Comparison of ENCODE assay signal across 12 cellular contexts in genomic region chr12:10068634-10069033, GRCh38. TPM values are rescaled to one million over a fixed set of nuclear protein-coding genes. Genes with fewer than 3 reads are reported as not detected.
DNase-seq lines count a peak whose midpoint lies in the region; ATAC-seq and TF ChIP-seq lines count a peak whose summit lies in the region.
"Had no signal": no experiment of that assay in that cellular context is flagged by ENCODE, and none has a peak within 500 bp of the region (broad histone marks: within the 10 kb centered on the region; RNA-seq: fewer than 3 reads in every experiment).

No MANE protein-coding gene starts in this region.

- no peaks in the 10 kb centered on the region for H3K27me3 ChIP-seq in heart right ventricle
- no peaks in the 10 kb centered on the region for H3K27me3 ChIP-seq in parathyroid adenoma (ENCODE audit: control insufficient read depth, insufficient read depth, low read length)
- no peaks in the 10 kb centered on the region; the same call in 1 of the 2 replicates for H3K27me3 ChIP-seq in SJCRH30

- no peaks in the 10 kb centered on the region for H3K79me2 ChIP-seq in parathyroid adenoma

- H3K36me3 ChIP-seq in heart right ventricle: peaks cover 0 to 34% (median 0%) of the 10 kb centered on the region in 9 donors
- no peaks in the 10 kb centered on the region for H3K36me3 ChIP-seq in parathyroid adenoma (ENCODE audit: control insufficient read depth, insufficient read depth, low read length)
- H3K36me3 ChIP-seq in SJCRH30: no peaks in the 10 kb centered on the region
- H3K36me3 ChIP-seq: WERI-Rb-1 had no signal

- 60 to 66% methylated on average over 1 of the region's 1 CpG for WGBS in heart right ventricle, 2 donors

- H3K4me2 ChIP-seq in parathyroid adenoma (ENCODE audit: low read length): no peak overlapping the region

- no peak for TF ChIP-seq CTCF in CD14-positive monocyte (IDR thresholded peaks at IDR 0.05)
- TF ChIP-seq CTCF in heart right ventricle (IDR thresholded peaks at IDR 0.05): no peak
- no peak for TF ChIP-seq CTCF in parathyroid adenoma (IDR thresholded peaks at IDR 0.05)

- H3K4me3 ChIP-seq in heart right ventricle (peak overlapping the region in 1 of 10 donors; percentile 3), parathyroid adenoma (ENCODE audit: low read depth, low read length) (no peak overlapping the region), SJCRH30 (no peak overlapping the region)

- H3K9me3 ChIP-seq in heart right ventricle: no peaks in the 10 kb centered on the region
- no peaks in the 10 kb centered on the region for H3K9me3 ChIP-seq in parathyroid adenoma (ENCODE audit: control insufficient read depth, low read length)
- no peaks in the 10 kb centered on the region for H3K9me3 ChIP-seq in SJCRH30 (replicated peaks)

- H3K27ac Mint-ChIP-seq in CD14-positive monocyte: peak overlapping the region; percentile 96 to 99 (median 97)
- H3K27ac Mint-ChIP-seq: stimulated activated effector memory CD8-positive, alpha-beta T cell treated with anti-CD3 and anti-CD28 coated beads, Interleukin-12 subunit alpha, Interleukin-12 subunit beta, amount 100 ng/mL, for 72 hours had no signal

- H3K4me1 Mint-ChIP-seq in CD14-positive monocyte: peaks cover 54% of the 10 kb centered on the region
- H3K4me1 Mint-ChIP-seq: stimulated activated effector memory CD8-positive, alpha-beta T cell treated with anti-CD3 and anti-CD28 coated beads, Interleukin-12 subunit alpha, Interleukin-12 subunit beta, amount 100 ng/mL, for 72 hours had no signal

- H3K36me3 Mint-ChIP-seq in CD14-positive monocyte: peaks cover 16 to 23% of the 10 kb centered on the region in 2 donors
- H3K36me3 Mint-ChIP-seq: stimulated activated effector memory CD8-positive, alpha-beta T cell treated with anti-CD3 and anti-CD28 coated beads, Interleukin-12 subunit alpha, Interleukin-12 subunit beta, amount 100 ng/mL, for 72 hours had no signal

- peaks cover 0 to 6% (median 0%) of the 10 kb centered on the region in 7 donors for H3K9me3 Mint-ChIP-seq in CD14-positive monocyte
- H3K9me3 Mint-ChIP-seq: stimulated activated effector memory CD8-positive, alpha-beta T cell treated with anti-CD3 and anti-CD28 coated beads, Interleukin-12 subunit alpha, Interleukin-12 subunit beta, amount 100 ng/mL, for 72 hours had no signal

- no peak overlapping the region for H2AFZ ChIP-seq in parathyroid adenoma

- peak overlapping the region; percentile 32 to 81 for H3K4me3 Mint-ChIP-seq in CD14-positive monocyte
- H3K4me3 Mint-ChIP-seq: stimulated activated effector memory CD8-positive, alpha-beta T cell treated with anti-CD3 and anti-CD28 coated beads, Interleukin-12 subunit alpha, Interleukin-12 subunit beta, amount 100 ng/mL, for 72 hours had no signal

- H3K27me3 Mint-ChIP-seq in CD14-positive monocyte (ENCODE audit: low read depth in 3 of 3): peaks cover 0 to 2% (median 0%) of the 10 kb centered on the region in 3 donors

- peak in 7 of 8 donors; percentile 47 to 75 (median 58) for ATAC-seq in heart right ventricle
- ATAC-seq in GM19397 (IDR thresholded peaks at IDR 0.05; ENCODE audit: unreplicated experiment): no peak
- no peak for ATAC-seq in HG03442 (IDR thresholded peaks at IDR 0.05; ENCODE audit: unreplicated experiment)
- ATAC-seq: stimulated activated effector memory CD8-positive, alpha-beta T cell treated with anti-CD3 and anti-CD28 coated beads, Interleukin-12 subunit alpha, Interleukin-12 subunit beta, amount 100 ng/mL, for 72 hours had no signal

- H3K27ac ChIP-seq in heart right ventricle: peak overlapping the region; percentile 46 to 88 (median 78)
- peak overlapping the region; percentile 66 for H3K27ac ChIP-seq in parathyroid adenoma
- H3K27ac ChIP-seq in SJCRH30: no peak overlapping the region
- H3K27ac ChIP-seq: WERI-Rb-1 had no signal

- H3K4me1 ChIP-seq in heart right ventricle (peaks cover 0 to 36% (median 17%) of the 10 kb centered on the region in 9 donors), parathyroid adenoma (no peaks in the 10 kb centered on the region), SJCRH30 (no peaks in the 10 kb centered on the region)

- DNase-seq in CD14-positive monocyte (ENCODE audit: low spot score) (peak; percentile 60), SKM-1 (lab: John Stamatoyannopoulos, UW; ENCODE audit: unreplicated experiment) (peak; percentile 41), heart right ventricle (no peak), SJCRH30 (no peak), NCI-H526 (lab: John Stamatoyannopoulos, UW) (no peak)
- DNase-seq: NCI-H146, WERI-Rb-1 had no signal

- intact Hi-C loops in CD14-positive monocyte (cut with micrococcal nuclease): loop anchor here (5.0 to 10.0 kb wide), 2 partner anchors 41 to 66 kb away; partner anchors contain the start of gene CLEC7A (in 1 of the 2)
- intact Hi-C loops in heart right ventricle (cut with DNase I): loop anchor here in 1 of 10 donors (2.0 kb wide), 1 partner anchor 30 kb away; the partner anchor contains the start of gene CLEC1A

- no peak overlapping the region for H3K9ac ChIP-seq in parathyroid adenoma

RNA-seq across cellular contexts. Expression of gene CLEC1A, which starts 30.2 kb away (rescaled TPM):
- polyA plus RNA-seq in CD14-positive monocyte: 1 to 10 TPM in 1 of 2 donors, under 1 TPM in 1; 0.90 to 1.1 TPM
- 1 to 10 TPM; 1.2 to 6.6 (median 2.7) TPM for total RNA-seq in heart right ventricle
- 1 to 10 TPM; 4.3 to 4.8 TPM for polyA plus RNA-seq in heart right ventricle
- not detected in 2 replicates for total RNA-seq in SJCRH30 (2014; rRNA removed; shearing (Covaris generic))
- total RNA-seq: bronchial epithelial cell had no signal

RNA-seq across cellular contexts. Expression of gene CLEC9A, which starts 38.2 kb away (rescaled TPM):
- under 1 TPM in 1 of 2 donors, not detected in 1; 0.59 TPM for polyA plus RNA-seq in CD14-positive monocyte
- under 1 TPM in 3 of 10 donors, not detected in 7; 0.15 to 0.37 (median 0.22) TPM for total RNA-seq in heart right ventricle
- polyA plus RNA-seq in heart right ventricle: under 1 TPM in 1 of 2 donors, not detected in 1; 0.04 TPM
- not detected in 2 replicates for total RNA-seq in SJCRH30 (2014; rRNA removed; shearing (Covaris generic))
- total RNA-seq: bronchial epithelial cell had no signal

RNA-seq across cellular contexts. Expression of gene CLEC12B, which starts 58.2 kb away (rescaled TPM):
- under 1 TPM in 1 of 2 donors, not detected in 1; 0.14 TPM for polyA plus RNA-seq in CD14-positive monocyte
- total RNA-seq in heart right ventricle: under 1 TPM in 1 of 10 donors, not detected in 9; 0.81 TPM
- polyA plus RNA-seq in heart right ventricle: not detected
- total RNA-seq in SJCRH30 (2014; rRNA removed; shearing (Covaris generic)): not detected in 2 replicates
- total RNA-seq: bronchial epithelial cell had no signal

Comparison
In these comparisons a context has a peak if more than half of its experiments do, and no peak if none do; other contexts are left out.
1. DNase-seq: peak in CD14-positive monocyte (single experiment) and SKM-1 (single experiment); none in heart right ventricle (0 of 2), SJCRH30 (0 of 2) and NCI-H526 (0 of 2).
2. ATAC-seq: peak in heart right ventricle (7 of 8); none in GM19397 (single experiment) and HG03442 (single experiment).